27 cellular contexts compared by ENCODE assay signal in genomic region chr4:134663742-134664141, GRCh38.
"Had no signal": no experiment of that assay in that cellular context is flagged by ENCODE, and none has a peak within 500 bp of the region (broad histone marks: within the 10 kb centered on the region; RNA-seq: fewer than 3 reads in every experiment).

No MANE protein-coding gene starts in this region.

- FAIRE-seq: urothelium cell line had no signal

- DNase-seq: stimulated activated CD4-positive, alpha-beta T cell treated with anti-CD3 and anti-CD28 coated beads, Interleukin-2, amount 100 ng/mL, for 48 hours; stimulated activated CD4-positive, alpha-beta T cell treated with anti-CD3 and anti-CD28 coated beads, Interleukin-4, amount 100 ng/mL, for 1 hour; stimulated activated CD4-positive, alpha-beta T cell treated with anti-CD3 and anti-CD28 coated beads, Interleukin-4, amount 100 ng/mL, for 24 hours; stimulated activated CD4-positive, alpha-beta T cell treated with anti-CD3 and anti-CD28 coated beads, Interleukin-4, amount 100 ng/mL, for 4 hours; stimulated activated CD8-positive, alpha-beta memory T cell treated with anti-CD3 and anti-CD28 coated beads, Interleukin-4, amount 100 ng/mL, for 48 hours; stimulated activated naive B cell treated with anti-CD40 and anti-IgM and Interleukin-4, amounts not matched to agents 10 μg/mL and 1 μg/mL and 100 μg/mL, for 72 hours; stimulated activated naive CD4-positive, alpha-beta T cell; stimulated activated naive CD4-positive, alpha-beta T cell treated with Interleukin-2 at 50 U/mL for 16 hours; stimulated activated naive CD8-positive, alpha-beta T cell treated with anti-CD3 and anti-CD28 coated beads, Interleukin-15, amount 100 ng/mL, for 72 hours; stimulated activated naive CD8-positive, alpha-beta T cell treated with anti-CD3 and anti-CD28 coated beads, Interleukin-15, Interleukin-2, amounts not matched to agents 100 U/mL and 50 U/mL, for 24 hours; stomach; substantia nigra; testis; thyroid gland; tibial artery; transverse colon; trophoblast cell; upper lobe of left lung; upper lobe of right lung; uterus had no signal

- H3K36me3 ChIP-seq: stomach, suprapubic skin, thoracic aorta, thyroid gland, tibial artery, tibial nerve, transverse colon, upper lobe of left lung, upper lobe of right lung, uterus, vagina had no signal

- H3K9me3 ChIP-seq: stomach, suprapubic skin, testis, thoracic aorta, thyroid gland, tibial artery, tibial nerve, transverse colon, upper lobe of left lung, upper lobe of right lung, uterus, vagina had no signal

- H3K27me3 ChIP-seq: stomach, suprapubic skin, testis, thyroid gland, tibial artery, tibial nerve, transverse colon, upper lobe of left lung, upper lobe of right lung, uterus, vagina had no signal

- H3K4me3 ChIP-seq: stomach, suprapubic skin, testis, thoracic aorta, thyroid gland, tibial artery, tibial nerve, transverse colon, upper lobe of left lung, upper lobe of right lung, uterus, vagina had no signal

- H3K27ac ChIP-seq: stomach, suprapubic skin, testis, thoracic aorta, thyroid gland, tibial artery, tibial nerve, transverse colon, upper lobe of left lung, upper lobe of right lung, uterus, vagina had no signal

- H3K4me1 ChIP-seq: stomach, suprapubic skin, testis, thyroid gland, tibial artery, tibial nerve, transverse colon, upper lobe of left lung, upper lobe of right lung, uterus, vagina had no signal

- ATAC-seq: stimulated activated effector memory CD8-positive, alpha-beta T cell treated with anti-CD3 and anti-CD28 coated beads, Interleukin-12 subunit alpha, Interleukin-12 subunit beta, amount 100 ng/mL, for 72 hours; stimulated activated memory B cell treated with anti-CD40 and anti-IgM and Interleukin-4, amounts not matched to agents 10 μg/mL and 1 μg/mL and 100 μg/mL, for 72 hours; stimulated activated naive B cell treated with anti-CD40 and anti-IgM and Interleukin-4, amounts not matched to agents 10 μg/mL and 1 μg/mL and 100 μg/mL, for 72 hours; stimulated activated naive CD8-positive, alpha-beta T cell treated with anti-CD3 and anti-CD28 coated beads, Interleukin-15, amount 100 ng/mL, for 72 hours; stimulated activated naive CD8-positive, alpha-beta T cell treated with anti-CD3 and anti-CD28 coated beads, Interleukin-15, Interleukin-2, amounts not matched to agents 100 U/mL and 50 U/mL, for 24 hours; upper lobe of right lung had no signal
